ENCODE assay signal across 12 cellular contexts in genomic region chr6:54621285-54621684, GRCh38.
DNase-seq lines count a peak whose midpoint lies in the region; ATAC-seq and TF ChIP-seq lines count a peak whose summit lies in the region.
"Had no signal": no experiment of that assay in that cellular context is flagged by ENCODE, and none has a peak within 500 bp of the region (broad histone marks: within the 10 kb centered on the region; RNA-seq: fewer than 3 reads in every experiment).

No MANE protein-coding gene starts in this region.

- no peaks in the 10 kb centered on the region for H3K27me3 Mint-ChIP-seq in endodermal cell (ENCODE audit: insufficient read depth)

- ATAC-seq in GM21381 (IDR thresholded peaks at IDR 0.05; ENCODE audit: unreplicated experiment): peak; percentile 72
- peak; percentile 91 for ATAC-seq in HG03442 (IDR thresholded peaks at IDR 0.05; ENCODE audit: unreplicated experiment)
- ATAC-seq: psoas muscle had no signal

- no peaks in the 10 kb centered on the region for H3K9me3 Mint-ChIP-seq in endodermal cell

- TF ChIP-seq CTCF in AG04450 (IDR thresholded peaks at IDR 0.05; ENCODE audit: low read depth, low read length) (peak; percentile 50), endodermal cell (conservative IDR thresholded peaks at IDR 0.05) (peak; percentile 70), lower leg skin (IDR thresholded peaks at IDR 0.05) (no peak)

- H3K36me3 ChIP-seq in endodermal cell (ENCODE audit: control insufficient read depth, insufficient read depth, low read length): no peaks in the 10 kb centered on the region

- intact Hi-C loops in lower leg skin (cut with DNase I; ENCODE audit: low total_unique reads): no loop called here

- H3K4me3 Mint-ChIP-seq in endodermal cell: no peak overlapping the region

- no peak for TF ChIP-seq POLR2A in lower leg skin (IDR thresholded peaks at IDR 0.05)

- DNase-seq in AG04450 (ENCODE audit: low read depth, low spot score) (no peak), endodermal cell (peak; percentile 49), lower leg skin (ENCODE audit: low spot score in 2 of 2) (no peak), T-helper 1 cell (no peak), DMS153 (lab: John Stamatoyannopoulos, UW) (no peak)
- DNase-seq in stimulated activated CD4-positive, alpha-beta T cell treated with anti-CD3 and anti-CD28 coated beads, Interleukin-1b, Interleukin-23, amount 100 ng/mL, for 48 hours: no peak
- DNase-seq: activated T-cell treated with anti-CD3 and anti-CD28 coated beads for 4 hours, C1 segment of cervical spinal cord, NCI-H524 treated with DMSO at 0.1 percent for 48 hours, psoas muscle had no signal

- no peak overlapping the region for H3K27ac Mint-ChIP-seq in endodermal cell

- H3K9me3 ChIP-seq in AG04450 (ENCODE audit: control insufficient read depth, insufficient read depth, low read length) (peaks cover 3% of the 10 kb centered on the region; the same call in 1 of the 2 replicates), endodermal cell (ENCODE audit: control insufficient read depth, low read length) (no peaks in the 10 kb centered on the region)
- H3K9me3 ChIP-seq: psoas muscle had no signal

- H3K27me3 ChIP-seq in AG04450 (ENCODE audit: control insufficient read depth, insufficient read depth, low read length) (no peaks in the 10 kb centered on the region), endodermal cell (ENCODE audit: control insufficient read depth, insufficient read depth, low read length, poor library complexity, severe bottlenecking) (no peaks in the 10 kb centered on the region)

- H3K4me1 ChIP-seq in endodermal cell (ENCODE audit: control insufficient read depth, insufficient read depth, low read length): peaks cover 2% of the 10 kb centered on the region
- H3K4me1 ChIP-seq: psoas muscle had no signal

- no peak overlapping the region for H3K9ac ChIP-seq in endodermal cell (ENCODE audit: extremely low read depth, low read length, poor library complexity, severe bottlenecking)

- H3K4me1 Mint-ChIP-seq in endodermal cell: peaks cover 12% of the 10 kb centered on the region

- no peak overlapping the region for H3K4me3 ChIP-seq in AG04450 (ENCODE audit: low read depth, low read length)
- H3K4me3 ChIP-seq in endodermal cell (ENCODE audit: low read length): no peak overlapping the region
- H3K4me3 ChIP-seq in lower leg skin (ENCODE audit: low read depth, poor library complexity, severe bottlenecking): no peak overlapping the region
- H3K4me3 ChIP-seq: psoas muscle had no signal

- no peak overlapping the region for H3K27ac ChIP-seq in AG04450 (ENCODE audit: low read depth, low read length)
- no peak overlapping the region for H3K27ac ChIP-seq in endodermal cell (ENCODE audit: low read depth, low read length)
- H3K27ac ChIP-seq: psoas muscle had no signal

- no peaks in the 10 kb centered on the region for H3K36me3 Mint-ChIP-seq in endodermal cell (ENCODE audit: low read depth)

- CTCF ChIA-PET in AG04450 (lab: Charles Lee): interaction anchor here (0.9 to 1.0 kb wide), 2 partner anchors 9 to 96 kb away, joined by 3 read pairs; no protein-coding TSS in a partner anchor

- POLR2A ChIA-PET in AG04450 (lab: Yijun Ruan, JAX): no interaction called here

Comparison
In these comparisons a context has a peak if more than half of its experiments do, and no peak if none do; other contexts are left out.
1. CTCF ChIP-seq: peak in AG04450 (single experiment) and endodermal cell (single experiment); none in lower leg skin (0 of 3).